ENCODE assay signal across 12 cellular contexts in the genomic region with DNA sequence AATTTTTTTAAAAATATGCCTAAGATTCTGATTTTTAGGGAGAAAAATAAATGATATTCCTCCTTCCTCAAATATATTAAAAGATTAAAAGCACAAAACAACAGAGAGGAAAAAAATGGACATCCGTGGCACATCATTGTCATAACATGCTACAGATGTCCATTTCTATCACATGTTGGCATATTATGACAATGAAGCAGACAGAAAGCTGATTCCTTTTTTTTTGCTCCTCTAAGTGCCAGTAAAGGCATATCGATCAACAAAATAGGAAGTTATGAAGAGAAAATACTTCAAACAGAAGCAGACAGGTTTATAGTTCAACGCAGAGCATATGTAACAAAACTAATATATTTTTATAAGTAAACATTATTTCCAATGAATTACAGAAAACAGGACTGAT. TPM values are rescaled to one million over a fixed set of nuclear protein-coding genes. Genes with fewer than 3 reads are reported as not detected.
DNase-seq lines count a peak whose midpoint lies in the region; ATAC-seq lines count a peak whose summit lies in the region.
"Had no signal": no experiment of that assay in that cellular context is flagged by ENCODE, and none has a peak within 500 bp of the region (broad histone marks: within the 10 kb centered on the region; RNA-seq: fewer than 3 reads in every experiment).

No MANE protein-coding gene starts in this region.

- H3K36me3 Mint-ChIP-seq in T-helper 1 cell treated with Interleukin-12 subunit alpha and Interleukin-12 subunit beta and Interleukin-4 antibody, amounts not matched to agents 30 μg/mL and 1 μg/mL, for 36 hours (ENCODE audit: low read depth), result peaks cover 1% of the 10 kb centered on the region
- peaks cover 28% of the 10 kb centered on the region for H3K36me3 Mint-ChIP-seq in activated naive CD8-positive, alpha-beta T cell treated with anti-CD3 and anti-CD28 coated beads for 36 hours
- peaks cover 11% of the 10 kb centered on the region for H3K36me3 Mint-ChIP-seq in stimulated activated memory B cell treated with anti-CD40 and anti-IgM and Interleukin-4, amounts not matched to agents 10 μg/mL and 1 μg/mL and 100 μg/mL, for 72 hours

- in situ Hi-C loops in ACHN (cut with HindIII; ENCODE audit: low pct_ligation_motif_present, low pct_unique_long_range_greater_than_20kb, low sequenced_read_pairs), result no loop called here

- no peak overlapping the region for H3K27ac Mint-ChIP-seq in T-helper 1 cell treated with Interleukin-12 subunit alpha and Interleukin-12 subunit beta and Interleukin-4 antibody, amounts not matched to agents 30 μg/mL and 1 μg/mL, for 36 hours
- peak overlapping the region; percentile 42 for H3K27ac Mint-ChIP-seq in activated naive CD8-positive, alpha-beta T cell treated with anti-CD3 and anti-CD28 coated beads for 36 hours
- peak overlapping the region; percentile 77 for H3K27ac Mint-ChIP-seq in stimulated activated memory B cell treated with anti-CD40 and anti-IgM and Interleukin-4, amounts not matched to agents 10 μg/mL and 1 μg/mL and 100 μg/mL, for 72 hours
- H3K27ac Mint-ChIP-seq: activated T-cell treated with anti-CD3 and anti-CD28 coated beads, Interleukin-2, amount 50 U/mL, for 24 hours had no signal

- H3K4me1 Mint-ChIP-seq in T-helper 1 cell treated with Interleukin-12 subunit alpha and Interleukin-12 subunit beta and Interleukin-4 antibody, amounts not matched to agents 30 μg/mL and 1 μg/mL, for 36 hours (ENCODE audit: low read depth), result peaks cover 7% of the 10 kb centered on the region
- H3K4me1 Mint-ChIP-seq in activated naive CD8-positive, alpha-beta T cell treated with anti-CD3 and anti-CD28 coated beads for 36 hours, result peaks cover 21% of the 10 kb centered on the region
- peaks cover 14% of the 10 kb centered on the region for H3K4me1 Mint-ChIP-seq in stimulated activated memory B cell treated with anti-CD40 and anti-IgM and Interleukin-4, amounts not matched to agents 10 μg/mL and 1 μg/mL and 100 μg/mL, for 72 hours

- no peak for DNase-seq in T-helper 1 cell
- DNase-seq in activated naive CD8-positive, alpha-beta T cell treated with anti-CD3 and anti-CD28 coated beads for 36 hours, result no peak
- DNase-seq in COLO668 (lab: John Stamatoyannopoulos, UW; ENCODE audit: unreplicated experiment), result no peak
- no peak for DNase-seq in stimulated activated CD4-positive, alpha-beta T cell treated with anti-CD3 and anti-CD28 coated beads, Interleukin-4, amount 100 ng/mL, for 24 hours
- no peak for DNase-seq in ACHN
- DNase-seq: activated CD4-positive, CD25-positive, alpha-beta regulatory T cell treated with anti-CD3 and anti-CD28 coated beads, Interleukin-2, amount 50 U/mL, for 72 hours; activated T-cell treated with anti-CD3 and anti-CD28 coated beads, Interleukin-2, amount 50 U/mL, for 24 hours; H9; NCI-H1417 had no signal

- H3K4me3 Mint-ChIP-seq in T-helper 1 cell treated with Interleukin-12 subunit alpha and Interleukin-12 subunit beta and Interleukin-4 antibody, amounts not matched to agents 30 μg/mL and 1 μg/mL, for 36 hours, result peak overlapping the region; percentile 30
- H3K4me3 Mint-ChIP-seq in activated naive CD8-positive, alpha-beta T cell treated with anti-CD3 and anti-CD28 coated beads for 36 hours, result no peak overlapping the region
- H3K4me3 Mint-ChIP-seq in stimulated activated memory B cell treated with anti-CD40 and anti-IgM and Interleukin-4, amounts not matched to agents 10 μg/mL and 1 μg/mL and 100 μg/mL, for 72 hours, result no peak overlapping the region
- H3K4me3 Mint-ChIP-seq: activated T-cell treated with anti-CD3 and anti-CD28 coated beads, Interleukin-2, amount 50 U/mL, for 24 hours; H9 had no signal

- peaks cover 9% of the 10 kb centered on the region for H3K9me3 Mint-ChIP-seq in T-helper 1 cell treated with Interleukin-12 subunit alpha and Interleukin-12 subunit beta and Interleukin-4 antibody, amounts not matched to agents 30 μg/mL and 1 μg/mL, for 36 hours
- H3K9me3 Mint-ChIP-seq in activated naive CD8-positive, alpha-beta T cell treated with anti-CD3 and anti-CD28 coated beads for 36 hours, result peaks cover 1% of the 10 kb centered on the region
- H3K9me3 Mint-ChIP-seq in stimulated activated memory B cell treated with anti-CD40 and anti-IgM and Interleukin-4, amounts not matched to agents 10 μg/mL and 1 μg/mL and 100 μg/mL, for 72 hours, result no peaks in the 10 kb centered on the region
- H3K9me3 Mint-ChIP-seq: activated T-cell treated with anti-CD3 and anti-CD28 coated beads, Interleukin-2, amount 50 U/mL, for 24 hours; H9 had no signal

- H3K27me3 Mint-ChIP-seq in T-helper 1 cell treated with Interleukin-12 subunit alpha and Interleukin-12 subunit beta and Interleukin-4 antibody, amounts not matched to agents 30 μg/mL and 1 μg/mL, for 36 hours (ENCODE audit: low read depth), result no peaks in the 10 kb centered on the region
- no peaks in the 10 kb centered on the region for H3K27me3 Mint-ChIP-seq in activated naive CD8-positive, alpha-beta T cell treated with anti-CD3 and anti-CD28 coated beads for 36 hours
- no peaks in the 10 kb centered on the region for H3K27me3 Mint-ChIP-seq in stimulated activated memory B cell treated with anti-CD40 and anti-IgM and Interleukin-4, amounts not matched to agents 10 μg/mL and 1 μg/mL and 100 μg/mL, for 72 hours
- H3K27me3 Mint-ChIP-seq: activated T-cell treated with anti-CD3 and anti-CD28 coated beads, Interleukin-2, amount 50 U/mL, for 24 hours had no signal

- ATAC-seq in HG02973 (IDR thresholded peaks at IDR 0.05; ENCODE audit: unreplicated experiment), result peak; percentile 11
- no peak for ATAC-seq in stimulated activated memory B cell treated with anti-CD40 and anti-IgM and Interleukin-4, amounts not matched to agents 10 μg/mL and 1 μg/mL and 100 μg/mL, for 72 hours

RNA-seq across cellular contexts. Expression of a gene that starts 11.2 kb away (rescaled TPM):
- total RNA-seq in activated naive CD8-positive, alpha-beta T cell treated with anti-CD3 and anti-CD28 coated beads for 36 hours, result 10 to 100 TPM; 16.2 to 17.4 TPM
